In genomic region chrX:113260474-113260873, GRCh38 we compare ENCODE assay signal across 12 cellular contexts.
DNase-seq lines count a peak whose midpoint lies in the region; ATAC-seq and TF ChIP-seq lines count a peak whose summit lies in the region.
"Had no signal": no experiment of that assay in that cellular context is flagged by ENCODE, and none has a peak within 500 bp of the region (broad histone marks: within the 10 kb centered on the region; RNA-seq: fewer than 3 reads in every experiment).

No MANE protein-coding gene starts in this region.

- DNase-seq in AG09319 (ENCODE audit: extremely low read depth, low read depth) = no peak
- DNase-seq in H7 = peak; percentile 12
- DNase-seq in Panc1 (ENCODE audit: low read depth, low spot score) = no peak
- DNase-seq in fibroblast of villous mesenchyme (ENCODE audit: low read depth) = peak; percentile 3
- DNase-seq in uterus = no peak
- no peak for DNase-seq in NCI-H1694 (lab: John Stamatoyannopoulos, UW)
- no peak for DNase-seq in inferior parietal cortex (ENCODE audit: extremely low spot score)
- DNase-seq: activated naive CD8-positive, alpha-beta T cell treated with anti-CD3 and anti-CD28 coated beads for 36 hours; MV-4-11; NK-92 treated with Interleukin-12 subunit alpha and Interleukin-12 subunit beta, amount 100 ng/mL, for 24 hours; transverse colon had no signal

- H3K4me1 ChIP-seq in Panc1 (ENCODE audit: control insufficient read depth, insufficient read depth, low read length) (no peaks in the 10 kb centered on the region), uterus (no peaks in the 10 kb centered on the region)
- H3K4me1 ChIP-seq: transverse colon had no signal

- in situ Hi-C loops in Panc1 (cut with HindIII; ENCODE audit: low pct_unique_long_range_greater_than_20kb, low sequenced_read_pairs) = no loop called here

- CTCF ChIA-PET in Panc1 (lab: Charles Lee) = no interaction called here

- no peaks in the 10 kb centered on the region for H3K9me3 ChIP-seq in Panc1 (ENCODE audit: control insufficient read depth, insufficient read depth, low read depth, low read length)
- no peaks in the 10 kb centered on the region for H3K9me3 ChIP-seq in uterus
- H3K9me3 ChIP-seq: transverse colon had no signal

- H3K4me3 ChIP-seq in H7 (ENCODE audit: insufficient read depth, low read depth, low read length) = no peak overlapping the region
- H3K4me3 ChIP-seq in Panc1 (ENCODE audit: low read depth in 2 of 2, low read length in 2 of 2) = no peak overlapping the region
- H3K4me3 ChIP-seq in fibroblast of villous mesenchyme (ENCODE audit: low read depth, low read length) = no peak overlapping the region
- no peak overlapping the region for H3K4me3 ChIP-seq in uterus
- H3K4me3 ChIP-seq: transverse colon had no signal

- H3K27ac ChIP-seq in Panc1 (ENCODE audit: low read length) (no peak overlapping the region), uterus (no peak overlapping the region)
- H3K27ac ChIP-seq: transverse colon had no signal

- POLR2A ChIA-PET in Panc1 (lab: Charles Lee) = no interaction called here

- no TSS peak for BruUV-seq in Panc1 (replicated peaks; lab: Mats Ljungman, UMichigan)

- H3K27me3 ChIP-seq in H7 (ENCODE audit: control insufficient read depth, insufficient read depth, low read length) (no peaks in the 10 kb centered on the region), Panc1 (ENCODE audit: control insufficient read depth, insufficient read depth, low read length) (no peaks in the 10 kb centered on the region), uterus (no peaks in the 10 kb centered on the region)
- H3K27me3 ChIP-seq: transverse colon had no signal

- no peak for TF ChIP-seq POLR2A in uterus (IDR thresholded peaks at IDR 0.05)

- intact Hi-C loops in Panc1 (cut with micrococcal nuclease; ENCODE audit: unreplicated experiment) = no loop called here
- intact Hi-C loops in uterus (cut with DNase I; ENCODE audit: low total_unique reads) = no loop called here

- TF ChIP-seq CTCF in AG09319 (IDR thresholded peaks at IDR 0.05; ENCODE audit: low read depth, low read length) = peak; percentile 22
- TF ChIP-seq CTCF in Panc1 (IDR thresholded peaks at IDR 0.05) = peak; percentile 16; the same call in 1 of the 2 replicates
- TF ChIP-seq CTCF in fibroblast of villous mesenchyme (IDR thresholded peaks at IDR 0.05; ENCODE audit: insufficient read depth, low read depth, low read length) = peak; percentile 36
- TF ChIP-seq CTCF in uterus (IDR thresholded peaks at IDR 0.05) = no peak

- no peak for ATAC-seq in Panc1
- no peak for ATAC-seq in HG03521 (IDR thresholded peaks at IDR 0.05; ENCODE audit: unreplicated experiment)

- no peaks in the 10 kb centered on the region for H3K36me3 ChIP-seq in H7 (replicated peaks; ENCODE audit: control insufficient read depth, insufficient read depth, low read length)
- H3K36me3 ChIP-seq in Panc1 (ENCODE audit: control insufficient read depth, insufficient read depth, low read length) = no peaks in the 10 kb centered on the region
- no peaks in the 10 kb centered on the region for H3K36me3 ChIP-seq in uterus
- H3K36me3 ChIP-seq: transverse colon had no signal

Comparison
In these comparisons a context has a peak if more than half of its experiments do, and no peak if none do; other contexts are left out.
1. DNase-seq: peak in H7 (single experiment) and fibroblast of villous mesenchyme (single experiment); none in AG09319 (single experiment), Panc1 (single experiment), uterus (0 of 2), NCI-H1694 (single experiment) and inferior parietal cortex (single experiment).
2. CTCF ChIP-seq: peak in AG09319 (single experiment), Panc1 (single experiment) and fibroblast of villous mesenchyme (single experiment); none in uterus (0 of 4).